Comparison of ENCODE assay signal across 8 cellular contexts in the genomic region with DNA sequence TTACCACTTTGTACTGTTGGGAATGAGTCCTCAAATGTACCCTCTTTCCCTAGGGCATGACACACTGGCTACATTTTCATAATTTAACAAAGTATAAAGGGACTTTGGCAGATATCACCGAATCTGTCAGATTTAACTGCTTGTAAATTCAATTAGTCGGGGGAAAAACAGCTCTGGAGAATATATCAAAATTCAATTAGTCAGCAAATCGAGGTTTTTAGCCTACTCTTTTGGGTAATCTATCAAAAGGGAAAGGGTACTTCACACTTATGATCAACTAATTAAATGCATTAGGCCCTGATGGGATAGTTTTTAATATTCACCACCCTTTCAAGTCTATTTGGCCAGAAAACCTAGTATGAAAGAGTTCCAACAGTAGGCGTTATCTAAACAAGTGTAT.
"Had no signal": no experiment of that assay in that cellular context is flagged by ENCODE, and none has a peak within 500 bp of the region (broad histone marks: within the 10 kb centered on the region; RNA-seq: fewer than 3 reads in every experiment).

No MANE protein-coding gene starts in this region.

- ATAC-seq: GM12878 had no signal

- H3K4me3 ChIP-seq: GM12878 had no signal

- DNase-seq: GDM1, GF-D8 had no signal

- FAIRE-seq: G401.6, GM12878, GM12891, GM12892, GM18507, GM19239 had no signal
